In the genomic region with DNA sequence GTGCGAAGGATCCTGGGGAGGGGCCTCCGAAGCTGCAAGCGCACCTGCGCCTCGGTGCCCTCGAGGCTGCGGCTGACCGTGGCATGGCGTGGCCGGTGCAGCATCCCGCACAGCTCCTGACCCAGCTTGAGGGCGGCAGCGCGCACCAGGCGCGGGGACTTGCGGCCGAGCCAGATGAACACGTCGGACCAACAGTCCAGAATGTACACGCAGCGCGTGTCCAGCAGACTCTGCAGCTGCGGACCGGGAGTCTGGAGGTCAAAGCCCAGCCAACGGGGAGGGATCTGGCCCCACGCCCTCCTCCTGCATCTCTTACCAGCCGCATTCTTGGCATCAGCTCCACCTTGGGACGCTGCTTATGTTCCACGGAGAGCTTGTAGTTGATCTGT, we compare ENCODE assay signal across 8 cellular contexts. TPM values are rescaled to one million over a fixed set of nuclear protein-coding genes. Genes with fewer than 3 reads are reported as not detected.
DNase-seq lines count a peak whose midpoint lies in the region; ATAC-seq and TF ChIP-seq lines count a peak whose summit lies in the region.
"Had no signal": no experiment of that assay in that cellular context is flagged by ENCODE, and none has a peak within 500 bp of the region (broad histone marks: within the 10 kb centered on the region; RNA-seq: fewer than 3 reads in every experiment).

No MANE protein-coding gene starts in this region.

- H2BK5ac ChIP-seq in mesendoderm (ENCODE audit: low read length): no peak overlapping the region

- peak overlapping the region; percentile 24 for H3K9ac ChIP-seq in mesendoderm (ENCODE audit: low read length)

- no peak overlapping the region for H2BK15ac ChIP-seq in mesendoderm (replicated peaks; ENCODE audit: low read depth)

- CTCF ChIA-PET in RWPE1 (lab: Yijun Ruan, JAX): interaction anchor here (0.7 to 1.1 kb wide), 6 partner anchors 9 to 360 kb away, joined by 3 to 4 read pairs (median 4); a partner anchor contains a TSS

- H3K36me3 ChIP-seq in esophagus (ENCODE audit: control insufficient read depth in 2 of 2, insufficient read depth in 2 of 2, low read length in 1 of 2) (peaks cover 12 to 61% of the 10 kb centered on the region in 2 donors), mesendoderm (ENCODE audit: control insufficient read depth, insufficient read depth, low read length) (peaks cover 32% of the 10 kb centered on the region), testis (ENCODE audit: low read depth, missing control alignments) (no peaks in the 10 kb centered on the region)

- TF ChIP-seq CTCF in RWPE1 (conservative IDR thresholded peaks at IDR 0.05; ENCODE audit: low read depth) (no peak), testis (IDR thresholded peaks at IDR 0.05) (no peak)

- H3K9me3 ChIP-seq in esophagus (ENCODE audit: control insufficient read depth in 2 of 2, insufficient read depth in 1 of 2, low read depth in 1 of 2, low read length in 1 of 2) (peaks cover 0 to 2% of the 10 kb centered on the region in 2 donors), testis (no peaks in the 10 kb centered on the region)

- no peak overlapping the region for H3K23ac ChIP-seq in mesendoderm (ENCODE audit: low read length)

- H4K5ac ChIP-seq in mesendoderm (ENCODE audit: low read length): no peak overlapping the region

- H3K4me1 ChIP-seq in esophagus (ENCODE audit: control insufficient read depth in 2 of 2, insufficient read depth in 2 of 2, low read length in 1 of 2) (peaks cover 0 to 41% of the 10 kb centered on the region in 2 donors), mesendoderm (ENCODE audit: control insufficient read depth, low read depth, low read length) (peaks cover 3% of the 10 kb centered on the region), testis (peaks cover 26% of the 10 kb centered on the region)

- H2BK120ac ChIP-seq in mesendoderm (ENCODE audit: low read depth, low read length): no peak overlapping the region

- H3K79me1 ChIP-seq in mesendoderm (ENCODE audit: low read length): no peaks in the 10 kb centered on the region

- WGBS in esophagus, 2 donors: 48 to 52% methylated on average over 20 to 30 of the region's 30 CpGs
- WGBS in mesendoderm (ENCODE audit: extremely low coverage, insufficient coverage, low lambda C conversion rate): no CpG with 5 or more reads among the region's 30 CpGs
- WGBS in testis, 2 donors: 19 to 26% methylated on average over 30 of the region's 30 CpGs

- intact Hi-C loops in testis (cut with DNase I; ENCODE audit: low total_unique reads): no loop called here

- H3K79me2 ChIP-seq in mesendoderm (ENCODE audit: control insufficient read depth, insufficient read depth, low read length): no peaks in the 10 kb centered on the region

- no peak for DNase-seq in RWPE1 (ENCODE audit: low spot score)
- DNase-seq in mesendoderm: no peak
- DNase-seq in testis: peak; percentile 72
- DNase-seq in activated CD4-positive, CD25-positive, alpha-beta regulatory T cell treated with anti-CD3 and anti-CD28 coated beads, Interleukin-2, amount 50 U/mL, for 72 hours: no peak
- DNase-seq in NCI-H2227 (lab: John Stamatoyannopoulos, UW; ENCODE audit: unreplicated experiment): no peak

- H3K4me3 ChIP-seq in esophagus (ENCODE audit: low read depth in 1 of 2, low read length in 2 of 2) (peak overlapping the region in 1 of 2 donors; percentile 24), mesendoderm (ENCODE audit: low read length) (no peak overlapping the region), testis (peak overlapping the region in 1 of 2 donors; percentile 36)

- H3K18ac ChIP-seq in mesendoderm (ENCODE audit: low read length): no peak overlapping the region

- H2AK5ac ChIP-seq in mesendoderm (ENCODE audit: low read length): no peak overlapping the region

- no peak overlapping the region for H3K4me2 ChIP-seq in mesendoderm (ENCODE audit: low read length)

- no peak overlapping the region for H3K4ac ChIP-seq in mesendoderm (ENCODE audit: low read depth, low read length)

- TF ChIP-seq POLR2A in testis (IDR thresholded peaks at IDR 0.05): no peak

- no peak overlapping the region for H3K56ac ChIP-seq in mesendoderm (ENCODE audit: low read length)

- H3K27me3 ChIP-seq in esophagus (ENCODE audit: control insufficient read depth in 1 of 2, insufficient read depth in 2 of 2, low read length in 2 of 2) (no peaks in the 10 kb centered on the region), mesendoderm (ENCODE audit: insufficient read depth, low read length, poor library complexity) (no peaks in the 10 kb centered on the region), testis (no peaks in the 10 kb centered on the region)

- ATAC-seq in GM21825 (IDR thresholded peaks at IDR 0.05; ENCODE audit: unreplicated experiment): no peak

- H4K8ac ChIP-seq in mesendoderm (ENCODE audit: low read depth, low read length): no peak overlapping the region

- H3K27ac ChIP-seq in RWPE1 (peak overlapping the region; percentile 93), esophagus (ENCODE audit: low read depth in 2 of 2, low read length in 1 of 2) (peak overlapping the region; percentile 82 to 83), mesendoderm (ENCODE audit: low read depth, low read length) (no peak overlapping the region), testis (peak overlapping the region; percentile 31 to 56)
- H3K27ac ChIP-seq: HL-60 had no signal

- POLR2A ChIA-PET in RWPE1 (lab: Yijun Ruan, JAX; ENCODE audit: low non-redundant PET): interaction anchor here (1.0 kb wide), 1 partner anchor 12 kb away, joined by 3 read pairs; no protein-coding TSS in a partner anchor

RNA-seq across cellular contexts. Expression of a gene that starts 10.9 kb away (rescaled TPM):
- 100 to 1,000 TPM; 218 to 258 TPM for polyA plus RNA-seq in esophagus
- 198 TPM for polyA plus RNA-seq in mesendoderm (2013, experiment 1 of 2)
- polyA plus RNA-seq in mesendoderm (2013, experiment 2 of 2): 204 TPM
- total RNA-seq in testis: 100 to 1,000 TPM; 317 to 351 TPM
- 383 TPM for polyA plus RNA-seq in testis (ENCODE audit: insufficient read depth, low read depth, low replicate concordance)

RNA-seq across cellular contexts. Expression of a gene that starts 12.9 kb away (rescaled TPM):
- polyA plus RNA-seq in esophagus (10 to 100 TPM in 1 of 2 donors, 1 to 10 TPM in 1; 7.6 to 11.4 TPM), testis (ENCODE audit: insufficient read depth, low read depth, low replicate concordance) (7.5 TPM)
- 2.6 TPM for polyA plus RNA-seq in mesendoderm (2013, experiment 1 of 2)
- 2.5 TPM for polyA plus RNA-seq in mesendoderm (2013, experiment 2 of 2)
- total RNA-seq in testis: 10 to 100 TPM; 28.5 to 29.4 TPM

RNA-seq across cellular contexts. Expression of a gene that starts 22.2 kb away (rescaled TPM):
- polyA plus RNA-seq in esophagus: 10 to 100 TPM; 11.4 to 12.5 TPM
- 30.6 TPM for polyA plus RNA-seq in mesendoderm (2013, experiment 1 of 2)
- 31.0 TPM for polyA plus RNA-seq in mesendoderm (2013, experiment 2 of 2)
- total RNA-seq in testis: 10 to 100 TPM; 40.0 to 46.8 TPM
- polyA plus RNA-seq in testis (ENCODE audit: insufficient read depth, low read depth, low replicate concordance): 24.2 TPM
